In genomic region chr18:78636260-78636659, GRCh38 we compare ENCODE assay signal across 24 cellular contexts.
"Had no signal": no experiment of that assay in that cellular context is flagged by ENCODE, and none has a peak within 500 bp of the region (broad histone marks: within the 10 kb centered on the region; RNA-seq: fewer than 3 reads in every experiment).

No MANE protein-coding gene starts in this region.

- H3K27me3 ChIP-seq: dorsolateral prefrontal cortex, esophagus muscularis mucosa, gastroesophageal sphincter, ovary, suprapubic skin, thyroid gland, upper lobe of left lung, vagina had no signal

- H3K9me3 ChIP-seq: esophagus muscularis mucosa, gastroesophageal sphincter, ovary, suprapubic skin, thyroid gland, upper lobe of left lung, vagina had no signal

- H3K36me3 Mint-ChIP-seq: stimulated activated effector memory CD8-positive, alpha-beta T cell treated with anti-CD3 and anti-CD28 coated beads, Interleukin-12 subunit alpha, Interleukin-12 subunit beta, amount 100 ng/mL, for 72 hours had no signal

- H3K4me1 ChIP-seq: esophagus muscularis mucosa, gastroesophageal sphincter, thyroid gland, upper lobe of left lung had no signal

- H3K27me3 Mint-ChIP-seq: naive B cell had no signal

- H3K27ac Mint-ChIP-seq: stimulated activated effector memory CD8-positive, alpha-beta T cell treated with anti-CD3 and anti-CD28 coated beads, Interleukin-12 subunit alpha, Interleukin-12 subunit beta, amount 100 ng/mL, for 72 hours had no signal

- H3K27ac ChIP-seq: dorsolateral prefrontal cortex, epithelial cell of prostate, esophagus muscularis mucosa, gastroesophageal sphincter, ovary, suprapubic skin, thyroid gland, upper lobe of left lung, vagina had no signal

- H3K36me3 ChIP-seq: esophagus muscularis mucosa, gastroesophageal sphincter, ovary, suprapubic skin, thyroid gland, upper lobe of left lung, vagina had no signal

- ATAC-seq: gastroesophageal sphincter; left cardiac atrium; right cardiac atrium; stimulated activated effector memory CD8-positive, alpha-beta T cell treated with anti-CD3 and anti-CD28 coated beads, Interleukin-12 subunit alpha, Interleukin-12 subunit beta, amount 100 ng/mL, for 72 hours; stimulated activated naive CD8-positive, alpha-beta T cell treated with anti-CD3 and anti-CD28 coated beads, Interleukin-15, Interleukin-2, amounts not matched to agents 100 U/mL and 50 U/mL, for 24 hours had no signal

- H3K4me3 Mint-ChIP-seq: naive B cell; nephron; stimulated activated effector memory CD8-positive, alpha-beta T cell treated with anti-CD3 and anti-CD28 coated beads, Interleukin-12 subunit alpha, Interleukin-12 subunit beta, amount 100 ng/mL, for 72 hours had no signal

- H3K4me3 ChIP-seq: dorsolateral prefrontal cortex, esophagus muscularis mucosa, gastroesophageal sphincter, ovary, suprapubic skin, thyroid gland, upper lobe of left lung, vagina had no signal

- DNase-seq: cortex of kidney; dorsolateral prefrontal cortex; effector memory CD4-positive, alpha-beta T cell; foreskin fibroblast; glutamatergic neuron; kidney; left cardiac atrium; mesendoderm; naive B cell; nucleus accumbens; ovary; right cardiac atrium; stimulated activated CD4-positive, alpha-beta T cell treated with anti-CD3 and anti-CD28 coated beads, Interleukin-4, amount 100 ng/mL, for 1 hour; stimulated activated CD8-positive, alpha-beta memory T cell treated with anti-CD3 and anti-CD28 coated beads, Interleukin-4, amount 100 ng/mL, for 48 hours; stimulated activated naive CD8-positive, alpha-beta T cell treated with anti-CD3 and anti-CD28 coated beads, Interleukin-15, Interleukin-2, amounts not matched to agents 100 U/mL and 50 U/mL, for 24 hours; thyroid gland; upper lobe of left lung had no signal
